Comparison of ENCODE assay signal across 9 cellular contexts in the genomic region with DNA sequence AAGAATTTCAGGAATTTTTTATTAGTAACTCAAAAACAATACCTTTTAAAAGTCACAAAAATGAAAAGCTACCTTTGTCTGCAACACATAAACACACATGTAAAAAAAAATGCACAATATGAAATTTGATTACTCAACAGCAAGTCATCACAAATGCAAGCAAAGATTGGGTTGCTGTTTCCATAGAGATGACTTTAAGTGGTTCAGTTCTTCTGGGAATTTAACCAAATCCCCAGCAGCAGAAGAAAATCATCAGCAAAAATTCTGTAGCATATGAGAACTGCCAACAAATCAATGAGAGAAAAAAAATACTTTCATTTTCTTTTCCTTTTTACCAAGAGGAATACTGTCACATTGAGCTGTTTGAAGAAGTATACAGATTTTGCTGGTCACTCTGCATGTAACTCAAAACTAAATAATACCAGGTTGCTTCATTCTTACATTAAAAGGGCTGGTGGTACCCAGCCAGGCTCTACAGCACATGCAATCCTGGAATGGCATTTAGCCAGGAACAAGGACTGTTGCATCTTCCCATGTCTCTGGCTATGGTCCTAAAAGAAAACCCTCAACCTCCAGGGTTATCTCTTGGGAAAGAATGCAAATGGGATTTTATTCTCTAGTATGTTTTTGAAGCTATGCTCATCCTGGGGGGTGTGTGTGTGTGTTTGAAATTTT.
DNase-seq lines count a peak whose midpoint lies in the region; ATAC-seq, FAIRE-seq and TF ChIP-seq lines count a peak whose summit lies in the region.
"Had no signal": no experiment of that assay in that cellular context is flagged by ENCODE, and none has a peak within 500 bp of the region (broad histone marks: within the 10 kb centered on the region; RNA-seq: fewer than 3 reads in every experiment).

No MANE protein-coding gene starts in this region.

- peaks cover 12 to 13% of the 10 kb centered on the region in 2 donors for H3K9me3 Mint-ChIP-seq in activated naive CD4-positive, alpha-beta T cell treated with anti-CD3 and anti-CD28 coated beads, Interleukin-2, amount 50 U/mL, for 72 hours
- H3K9me3 Mint-ChIP-seq in activated CD8-positive, alpha-beta T cell treated with anti-CD3 and anti-CD28 coated beads for 36 hours: peaks cover 13% of the 10 kb centered on the region

- no peak for DNase-seq in activated naive CD4-positive, alpha-beta T cell treated with anti-CD3 and anti-CD28 coated beads, Interleukin-2, amount 50 U/mL, for 72 hours (ENCODE audit: low spot score in 2 of 2)
- no peak for DNase-seq in activated naive CD4-positive, alpha-beta T cell (lab: John Stamatoyannopoulos, UW)
- DNase-seq in activated CD8-positive, alpha-beta T cell treated with anti-CD3 and anti-CD28 coated beads for 36 hours: no peak
- peak; percentile 9 to 45 for DNase-seq in foreskin fibroblast
- no peak for DNase-seq in NCI-H510A treated with DMSO at 0.1 percent for 48 hours (lab: John Stamatoyannopoulos, UW)
- DNase-seq in NCI-H2081 treated with DMSO at 0.1 percent for 48 hours (lab: John Stamatoyannopoulos, UW): no peak
- DNase-seq in GM12891 (ENCODE audit: insufficient read length, low spot score): no peak
- DNase-seq: SJCRH30 had no signal

- H3K4me3 ChIP-seq in foreskin fibroblast (ENCODE audit: low read depth in 1 of 2, low read length in 2 of 2): peak overlapping the region in 1 of 2 donors; percentile 33
- H3K4me3 ChIP-seq: SJCRH30 had no signal

- CTCF ChIA-PET in activated CD8-positive, alpha-beta T cell treated with anti-CD3 and anti-CD28 coated beads for 36 hours (lab: Charles Lee): interaction anchor here (0.7 to 2.4 kb wide), 7 partner anchors 15 to 80 kb away, joined by 3 to 8 read pairs (median 6); no protein-coding TSS in a partner anchor

- H3K4me1 Mint-ChIP-seq in activated CD8-positive, alpha-beta T cell treated with anti-CD3 and anti-CD28 coated beads for 36 hours (ENCODE audit: low read depth): peaks cover 57% of the 10 kb centered on the region

- H3K4me3 Mint-ChIP-seq in activated CD8-positive, alpha-beta T cell treated with anti-CD3 and anti-CD28 coated beads for 36 hours: peak overlapping the region; percentile 11

- peaks cover 20 to 27% of the 10 kb centered on the region in 2 donors for H3K36me3 Mint-ChIP-seq in activated naive CD4-positive, alpha-beta T cell treated with anti-CD3 and anti-CD28 coated beads, Interleukin-2, amount 50 U/mL, for 72 hours
- peaks cover 60% of the 10 kb centered on the region for H3K36me3 Mint-ChIP-seq in activated CD8-positive, alpha-beta T cell treated with anti-CD3 and anti-CD28 coated beads for 36 hours (ENCODE audit: low read depth)

- intact Hi-C loops in activated CD8-positive, alpha-beta T cell treated with anti-CD3 and anti-CD28 coated beads for 36 hours (cut with micrococcal nuclease): no loop called here

- H3K27ac Mint-ChIP-seq in activated naive CD4-positive, alpha-beta T cell treated with anti-CD3 and anti-CD28 coated beads, Interleukin-2, amount 50 U/mL, for 72 hours: no peak overlapping the region
- peak overlapping the region; percentile 25 for H3K27ac Mint-ChIP-seq in activated CD8-positive, alpha-beta T cell treated with anti-CD3 and anti-CD28 coated beads for 36 hours

- no peak for TF ChIP-seq CTCF in activated CD8-positive, alpha-beta T cell treated with anti-CD3 and anti-CD28 coated beads for 36 hours (IDR thresholded peaks at IDR 0.05)
- no peak for TF ChIP-seq CTCF in foreskin fibroblast (IDR thresholded peaks at IDR 0.05; ENCODE audit: low read depth, low read length)

- peak; percentile 31 to 59 for ATAC-seq in activated naive CD4-positive, alpha-beta T cell treated with anti-CD3 and anti-CD28 coated beads, Interleukin-2, amount 50 U/mL, for 72 hours
- peak; percentile 49 for ATAC-seq in activated CD8-positive, alpha-beta T cell treated with anti-CD3 and anti-CD28 coated beads for 36 hours
- ATAC-seq in GM21367 (IDR thresholded peaks at IDR 0.05; ENCODE audit: unreplicated experiment): no peak

- POLR2A ChIA-PET in activated CD8-positive, alpha-beta T cell treated with anti-CD3 and anti-CD28 coated beads for 36 hours (lab: Charles Lee): interaction anchor here (0.7 to 2.1 kb wide), 6 partner anchors 10 to 46 kb away, joined by 3 to 8 read pairs (median 3); no protein-coding TSS in a partner anchor

- no peak for FAIRE-seq in GM12891 (lab: Jason Lieb, UNC)

- TF ChIP-seq POLR2A in GM12891 (IDR thresholded peaks at IDR 0.05; ENCODE audit: low read depth, low read length): no peak

- no peaks in the 10 kb centered on the region for H3K27me3 Mint-ChIP-seq in activated CD8-positive, alpha-beta T cell treated with anti-CD3 and anti-CD28 coated beads for 36 hours

TF ChIP-seq in GM12891, 5 proteins besides CTCF, POLR2A, EP300 and RAD21:
- no peak for TF ChIP-seq TAF1 (IDR thresholded peaks at IDR 0.05; ENCODE audit: low read depth, low read length)
- TF ChIP-seq SPI1 (IDR thresholded peaks at IDR 0.05; ENCODE audit: low read depth, low read length): no peak

Comparison
In these comparisons a context has a peak if more than half of its experiments do, and no peak if none do; other contexts are left out.
1. DNase-seq: peak in foreskin fibroblast (2 of 2); none in activated naive CD4-positive, alpha-beta T cell treated with anti-CD3 and anti-CD28 coated beads, Interleukin-2, amount 50 U/mL, for 72 hours (0 of 2), activated naive CD4-positive, alpha-beta T cell (0 of 4), activated CD8-positive, alpha-beta T cell treated with anti-CD3 and anti-CD28 coated beads for 36 hours (single experiment), NCI-H510A treated with DMSO at 0.1 percent for 48 hours (single experiment), NCI-H2081 treated with DMSO at 0.1 percent for 48 hours (single experiment) and GM12891 (single experiment).